In the genomic region with DNA sequence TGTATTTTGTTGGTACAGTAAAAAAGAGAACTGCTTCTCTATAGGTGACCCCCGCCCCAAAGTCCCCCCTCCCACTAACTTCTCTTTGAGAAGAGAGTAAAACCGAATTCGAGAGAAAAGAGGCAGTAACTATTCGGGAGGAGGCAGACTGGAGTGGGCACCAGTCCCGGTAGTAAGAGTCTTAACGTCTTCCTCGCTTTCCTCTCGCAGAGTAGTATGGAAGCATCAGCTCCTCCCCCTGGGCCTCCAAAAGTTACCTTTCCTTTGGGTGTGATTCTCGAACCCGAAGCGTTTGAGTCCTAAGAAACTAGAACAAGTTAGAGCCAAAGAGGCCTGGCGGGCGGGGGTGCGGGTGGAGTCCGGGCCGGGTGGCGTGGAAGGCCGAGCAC, we compare ENCODE assay signal across 8 cellular contexts. TPM values are rescaled to one million over a fixed set of nuclear protein-coding genes. Genes with fewer than 3 reads are reported as not detected.
DNase-seq lines count a peak whose midpoint lies in the region; ATAC-seq and TF ChIP-seq lines count a peak whose summit lies in the region.

No MANE protein-coding gene starts in this region.

- H3K9me3 ChIP-seq in iPS-20b (ENCODE audit: insufficient read depth, low read depth, low read length) = no peaks in the 10 kb centered on the region

- peak overlapping the region; percentile 86 for H3K4me3 Mint-ChIP-seq in activated naive CD8-positive, alpha-beta T cell

- no peaks in the 10 kb centered on the region for H3K36me3 Mint-ChIP-seq in activated naive CD8-positive, alpha-beta T cell

- H3K9ac ChIP-seq in iPS-20b (ENCODE audit: low read depth, low read length) = peak overlapping the region; percentile 83; the same call in 1 of the 2 replicates

- peaks cover 9% of the 10 kb centered on the region; the same call in 1 of the 2 replicates for H3K4me1 ChIP-seq in iPS-20b (ENCODE audit: insufficient read depth, low read length)

- no peaks in the 10 kb centered on the region for H3K36me3 ChIP-seq in iPS-20b (ENCODE audit: insufficient read depth, low read depth, low read length)

- H3K27me3 ChIP-seq in iPS-20b (ENCODE audit: insufficient read depth, low read length) = no peaks in the 10 kb centered on the region

- intact Hi-C loops in Right ventricle myocardium superior (cut with DNase I) (no loop called here), left ventricle myocardium superior (cut with micrococcal nuclease) (no loop called here)

- no peak for DNase-seq in Right ventricle myocardium superior
- no peak for DNase-seq in left ventricle myocardium superior
- peak; percentile 31 for DNase-seq in smooth muscle cell of the brain vasculature (ENCODE audit: low read depth, low spot score)

- TF ChIP-seq POLR2A in GM18505 (IDR thresholded peaks at IDR 0.05; ENCODE audit: borderline replicate concordance, extremely low read depth, insufficient read depth, insufficient read length) = no peak

- ATAC-seq in Right ventricle myocardium superior (ENCODE audit: poor library complexity) = peak; percentile 28
- no peak for ATAC-seq in left ventricle myocardium superior
- no peak for ATAC-seq in GM19395 (IDR thresholded peaks at IDR 0.05; ENCODE audit: unreplicated experiment)
- ATAC-seq in GM18505 (IDR thresholded peaks at IDR 0.05; ENCODE audit: unreplicated experiment) = no peak
- ATAC-seq in HG03175 (IDR thresholded peaks at IDR 0.05; ENCODE audit: unreplicated experiment) = no peak

- peaks cover 16% of the 10 kb centered on the region for H3K4me1 Mint-ChIP-seq in activated naive CD8-positive, alpha-beta T cell (ENCODE audit: low read depth)

- no peak overlapping the region for H3K27ac Mint-ChIP-seq in activated naive CD8-positive, alpha-beta T cell

- H3K27me3 Mint-ChIP-seq in activated naive CD8-positive, alpha-beta T cell = peaks cover 13% of the 10 kb centered on the region

- no peaks in the 10 kb centered on the region for H3K9me3 Mint-ChIP-seq in activated naive CD8-positive, alpha-beta T cell (ENCODE audit: low read depth)

- H3K27ac ChIP-seq in iPS-20b (ENCODE audit: low read length) = peak overlapping the region; percentile 52

- peak overlapping the region; percentile 85 for H3K4me3 ChIP-seq in iPS-20b (ENCODE audit: low read length)

RNA-seq across cellular contexts. Expression of gene DSE, which starts 0.4 kb away (rescaled TPM):
- 10.2 TPM for total RNA-seq in Right ventricle myocardium superior
- total RNA-seq in left ventricle myocardium superior = 12.7 TPM
